8 cellular contexts compared by ENCODE assay signal in the genomic region with DNA sequence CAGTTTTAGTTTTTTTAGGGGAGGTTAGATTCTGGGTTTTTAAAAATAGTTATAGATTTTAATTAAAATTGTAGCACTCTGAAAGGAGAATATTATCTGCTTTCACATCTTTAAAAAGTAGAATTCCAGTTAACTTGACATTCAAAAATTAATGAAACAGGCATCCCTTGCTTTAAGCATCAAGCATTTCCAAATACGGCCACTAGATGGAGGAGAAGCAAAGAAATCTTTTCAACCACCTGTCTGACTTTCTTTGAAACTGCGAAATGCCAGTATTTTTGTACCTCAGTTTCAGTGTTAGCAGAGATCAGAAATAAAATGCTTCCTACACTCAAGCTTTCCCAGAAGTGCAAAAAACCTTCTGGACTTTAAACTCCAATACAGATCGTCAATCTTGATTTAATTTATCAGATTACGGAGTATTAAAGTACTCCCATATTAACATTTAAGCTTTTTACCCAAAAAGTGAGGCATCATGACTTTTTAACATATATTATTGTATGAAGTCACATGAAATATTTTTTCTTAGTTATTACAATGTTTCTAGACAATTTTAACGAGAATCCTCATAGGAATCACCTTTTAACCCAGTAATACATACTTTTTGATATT.
DNase-seq lines count a peak whose midpoint lies in the region; ATAC-seq and TF ChIP-seq lines count a peak whose summit lies in the region.

No MANE protein-coding gene starts in this region.

- no peaks in the 10 kb centered on the region for H3K27me3 ChIP-seq in AG04450 (ENCODE audit: control insufficient read depth, insufficient read depth, low read length)

- no peak overlapping the region for H3K27ac ChIP-seq in AG04450 (ENCODE audit: low read depth, low read length)

- TF ChIP-seq CTCF in AG04450 (IDR thresholded peaks at IDR 0.05; ENCODE audit: low read depth, low read length) (peak; percentile 85), GM10248 (IDR thresholded peaks at IDR 0.05; ENCODE audit: control extremely low read depth, extremely low read depth, low read depth, missing control alignments) (peak; percentile 79), foreskin fibroblast (IDR thresholded peaks at IDR 0.05; ENCODE audit: low read depth, low read length) (peak; percentile 74)

- no peak for ATAC-seq in T-helper 17 cell

- H3K4me3 Mint-ChIP-seq in T-helper 17 cell, result no peak overlapping the region
- H3K4me3 Mint-ChIP-seq in activated naive CD8-positive, alpha-beta T cell treated with anti-CD3 and anti-CD28 coated beads for 36 hours, result no peak overlapping the region

- CTCF ChIA-PET in AG04450 (lab: Charles Lee) (interaction anchor here (0.5 to 4.1 kb wide), 52 partner anchors 8 to 1908 kb away, joined by 3 to 48 read pairs (median 4); a partner anchor contains a TSS), GM10248 (lab: Yijun Ruan, JAX) (interaction anchor here (0.7 to 2.6 kb wide), 31 partner anchors 8 to 457 kb away, joined by 3 to 16 read pairs (median 4); a partner anchor contains a TSS), HEK293T (lab: Yijun Ruan, JAX) (interaction anchor here (0.8 kb wide), 1 partner anchor 227 kb away, joined by 3 read pairs; no protein-coding TSS in a partner anchor)

- no peaks in the 10 kb centered on the region for H3K9me3 Mint-ChIP-seq in activated naive CD8-positive, alpha-beta T cell treated with anti-CD3 and anti-CD28 coated beads for 36 hours

- H3K9me3 ChIP-seq in AG04450 (ENCODE audit: control insufficient read depth, insufficient read depth, low read length), result no peaks in the 10 kb centered on the region
- no peaks in the 10 kb centered on the region for H3K9me3 ChIP-seq in T-helper 17 cell (ENCODE audit: control insufficient read depth, low read length, poor library complexity, severe bottlenecking)

- H3K27ac Mint-ChIP-seq in T-helper 17 cell, result peak overlapping the region; percentile 37
- H3K27ac Mint-ChIP-seq in activated naive CD8-positive, alpha-beta T cell treated with anti-CD3 and anti-CD28 coated beads for 36 hours, result no peak overlapping the region

- peaks cover 29% of the 10 kb centered on the region for H3K27me3 Mint-ChIP-seq in T-helper 17 cell
- H3K27me3 Mint-ChIP-seq in activated naive CD8-positive, alpha-beta T cell treated with anti-CD3 and anti-CD28 coated beads for 36 hours, result peaks cover 6% of the 10 kb centered on the region

- H3K36me3 Mint-ChIP-seq in T-helper 17 cell (ENCODE audit: low read depth), result no peaks in the 10 kb centered on the region
- no peaks in the 10 kb centered on the region for H3K36me3 Mint-ChIP-seq in activated naive CD8-positive, alpha-beta T cell treated with anti-CD3 and anti-CD28 coated beads for 36 hours

- H3K4me1 Mint-ChIP-seq in T-helper 17 cell, result peaks cover 2% of the 10 kb centered on the region
- peaks cover 2% of the 10 kb centered on the region for H3K4me1 Mint-ChIP-seq in activated naive CD8-positive, alpha-beta T cell treated with anti-CD3 and anti-CD28 coated beads for 36 hours

- peak; percentile 21 for DNase-seq in AG04450 (ENCODE audit: low read depth, low spot score)
- peak; percentile 56 for DNase-seq in GM10248 (ENCODE audit: extremely low spot score)
- peak; percentile 31 for DNase-seq in HEK293T (ENCODE audit: extremely low spot score)
- DNase-seq in NAMALWA (ENCODE audit: low spot score), result peak; percentile 74
- no peak for DNase-seq in T-helper 17 cell
- DNase-seq in foreskin fibroblast, result peak; percentile 36 to 76
- DNase-seq in retina, result peak; percentile 40
- no peak for DNase-seq in activated naive CD8-positive, alpha-beta T cell treated with anti-CD3 and anti-CD28 coated beads for 36 hours

- POLR2A ChIA-PET in AG04450 (lab: Yijun Ruan, JAX), result no interaction called here
- POLR2A ChIA-PET in GM10248 (lab: Yijun Ruan, JAX), result no interaction called here
- POLR2A ChIA-PET in HEK293T (lab: Yijun Ruan, JAX), result no interaction called here

- H3K4me3 ChIP-seq in AG04450 (ENCODE audit: low read depth, low read length) (no peak overlapping the region), foreskin fibroblast (ENCODE audit: low read depth in 1 of 2, low read length in 2 of 2) (no peak overlapping the region)

TF ChIP-seq in HEK293T, 16 proteins besides CTCF, POLR2A, EP300 and RAD21:
- TF ChIP-seq NFRKB (IDR thresholded peaks at IDR 0.05) (no peak), FOXK2 (IDR thresholded peaks at IDR 0.05) (no peak), BHLHE40 (IDR thresholded peaks at IDR 0.05; ENCODE audit: borderline replicate concordance) (no peak), ZNF384 (IDR thresholded peaks at IDR 0.05) (no peak), SUZ12 (IDR thresholded peaks at IDR 0.05) (no peak), L3MBTL2 (conservative IDR thresholded peaks at IDR 0.05) (no peak), FOXM1 (IDR thresholded peaks at IDR 0.05; ENCODE audit: borderline replicate concordance) (no peak), HDGF (IDR thresholded peaks at IDR 0.05; ENCODE audit: borderline replicate concordance) (no peak)

Comparison
In these comparisons a context has a peak if more than half of its experiments do, and no peak if none do; other contexts are left out.
1. DNase-seq: peak in AG04450 (single experiment), GM10248 (single experiment), HEK293T (single experiment), NAMALWA (single experiment), foreskin fibroblast (2 of 2) and retina (single experiment); none in T-helper 17 cell (0 of 3) and activated naive CD8-positive, alpha-beta T cell treated with anti-CD3 and anti-CD28 coated beads for 36 hours (single experiment).
2. Peak in every context shown above with its lines, with median percentiles within 50 percentile points of each other: CTCF ChIP-seq.